In genomic region chr7:156618791-156619367, GRCh38 we compare ENCODE assay signal across 23 cellular contexts. TPM values are rescaled to one million over a fixed set of nuclear protein-coding genes. Genes with fewer than 3 reads are reported as not detected.
DNase-seq lines count a peak whose midpoint lies in the region; ATAC-seq and TF ChIP-seq lines count a peak whose summit lies in the region.
"Had no signal": no experiment of that assay in that cellular context is flagged by ENCODE, and none has a peak within 500 bp of the region (broad histone marks: within the 10 kb centered on the region; RNA-seq: fewer than 3 reads in every experiment).

No MANE protein-coding gene starts in this region.

- H2BK15ac ChIP-seq in H9 (ENCODE audit: low read depth, low read length), result no peak overlapping the region; the same call in 1 of the 2 replicates

- no peak overlapping the region for H2BK20ac ChIP-seq in H9 (ENCODE audit: low read depth, low read length, poor library complexity, severe bottlenecking)

- H3K27ac ChIP-seq in H9 (ENCODE audit: insufficient read length, low read depth, low read length), result peak overlapping the region; percentile 65
- H3K27ac ChIP-seq: SK-N-MC had no signal

- H3K4me3 Mint-ChIP-seq in H9 (no peak overlapping the region), WTC11 (no peak overlapping the region)
- H3K4me3 Mint-ChIP-seq: CD4-positive, alpha-beta memory T cell; T-helper 1 cell treated with Interleukin-12 subunit alpha and Interleukin-12 subunit beta and Interleukin-4 antibody, amounts not matched to agents 30 μg/mL and 1 μg/mL, for 36 hours had no signal

- no peaks in the 10 kb centered on the region for H3K9me3 ChIP-seq in H9 (ENCODE audit: control insufficient read depth, low read depth, low read length)

- peaks cover 3% of the 10 kb centered on the region; the same call in 1 of the 2 replicates for H3K27me3 ChIP-seq in H9 (ENCODE audit: insufficient read depth, low read length)

- H3K27me3 Mint-ChIP-seq in H9 (ENCODE audit: low read depth) (peaks cover 42% of the 10 kb centered on the region), WTC11 (ENCODE audit: low read depth) (peaks cover 30% of the 10 kb centered on the region)

- no peak overlapping the region for H3K56ac ChIP-seq in H9 (ENCODE audit: insufficient read length, low read depth, low read length)

- no peak overlapping the region for H3K23ac ChIP-seq in H9 (ENCODE audit: insufficient read length, low read depth, low read length)

- H2AFZ ChIP-seq in H9 (ENCODE audit: low read length), result no peak overlapping the region

- peaks cover 11% of the 10 kb centered on the region in 2 experiments for H3K9me3 Mint-ChIP-seq in H9
- H3K9me3 Mint-ChIP-seq in WTC11, result peaks cover 12% of the 10 kb centered on the region

- H3K14ac ChIP-seq in H9 (ENCODE audit: insufficient read depth, low read length), result 0 out of 2 replicates have a peak overlapping the region, but pooled peaks have one; percentile 66

- CTCF ChIA-PET in WTC11 (lab: Charles Lee), result interaction anchor here (1.0 to 2.4 kb wide), 5 partner anchors 8 to 145 kb away, joined by 3 to 6 read pairs (median 4); no protein-coding TSS in a partner anchor

- no peak overlapping the region for H3K4me2 ChIP-seq in H9 (ENCODE audit: insufficient read depth, insufficient read length, low read length)

- WGBS in H9 (ENCODE audit: extremely low coverage, insufficient read length, low lambda C conversion rate), result no CpG with 5 or more reads among the region's 14 CpGs

- peak overlapping the region; percentile 30 for H2BK120ac ChIP-seq in H9 (ENCODE audit: low read depth, low read length, poor library complexity, severe bottlenecking)

- H3K36me3 Mint-ChIP-seq in H9 (ENCODE audit: insufficient read depth in 1 of 3, low read depth in 3 of 3), result peaks cover 5 to 14% (median 7%) of the 10 kb centered on the region in 3 experiments; a peak in 6 of 7 replicates
- H3K36me3 Mint-ChIP-seq in WTC11, result peaks cover 11% of the 10 kb centered on the region

- H3K79me1 ChIP-seq in H9 (ENCODE audit: insufficient read depth, low read depth, low read length, poor library complexity, severe bottlenecking), result no peaks in the 10 kb centered on the region

- H4K91ac ChIP-seq in H9 (ENCODE audit: insufficient read length, low read depth, low read length), result peak overlapping the region; percentile 38

- DNase-seq in H9 (no peak), WTC11 (ENCODE audit: low spot score) (no peak), left kidney (ENCODE audit: low read depth, low spot score) (peak; percentile 91), retina (peak; percentile 21), GM20000 (ENCODE audit: low spot score) (no peak), GM10266 (ENCODE audit: extremely low spot score) (no peak)
- DNase-seq: C1 segment of cervical spinal cord; CD4-positive, alpha-beta memory T cell; COR-L47; GDM1; MV-4-11; NCI-H1105; NCI-H146; NCI-H1930; NCI-H2107; NCI-H446; NCI-H524 treated with DMSO at 0.1 percent for 48 hours; NCI-H774; SIG-M5; SW 1271 had no signal

- H4K5ac ChIP-seq in H9 (ENCODE audit: insufficient read length, low read depth, low read length), result no peak overlapping the region

- H3K18ac ChIP-seq in H9 (ENCODE audit: insufficient read length, low read depth, low read length), result peak overlapping the region; percentile 65

- H3K27ac Mint-ChIP-seq in H9 (peak overlapping the region; percentile 39 to 95 (median 81); a peak in 5 of 7 replicates), WTC11 (peak overlapping the region; percentile 71; the same call in 1 of the 2 replicates)
- H3K27ac Mint-ChIP-seq: T-helper 1 cell treated with Interleukin-12 subunit alpha and Interleukin-12 subunit beta and Interleukin-4 antibody, amounts not matched to agents 30 μg/mL and 1 μg/mL, for 36 hours had no signal

- H3K9ac ChIP-seq in H9 (ENCODE audit: extremely low read depth, insufficient read length, low read length), result no peak overlapping the region

- peak; percentile 10 for ATAC-seq in WTC11
- ATAC-seq in GM18870 (IDR thresholded peaks at IDR 0.05; ENCODE audit: unreplicated experiment), result no peak

- no peaks in the 10 kb centered on the region for H3K23me2 ChIP-seq in H9 (ENCODE audit: insufficient read length, low read depth, low read length, poor library complexity, severe bottlenecking)

- H3K79me2 ChIP-seq in H9 (ENCODE audit: insufficient read depth, low read length), result no peaks in the 10 kb centered on the region

- H3K4me1 Mint-ChIP-seq in H9 (peaks cover 45 to 52% of the 10 kb centered on the region in 2 experiments), WTC11 (peaks cover 44% of the 10 kb centered on the region)

- no peak overlapping the region for H3T11ph ChIP-seq in H9 (ENCODE audit: low read length)

- no peak overlapping the region for H3K4ac ChIP-seq in H9 (ENCODE audit: low read depth, low read length)

- no peak overlapping the region for H2AK5ac ChIP-seq in H9 (ENCODE audit: insufficient read length, low read length)

- TF ChIP-seq CTCF in H9 (conservative IDR thresholded peaks at IDR 0.05), result no peak
- no peak for TF ChIP-seq CTCF in WTC11 (IDR thresholded peaks at IDR 0.05)
- TF ChIP-seq CTCF in GM20000 (IDR thresholded peaks at IDR 0.05; ENCODE audit: extremely low read depth, missing control alignments), result no peak
- TF ChIP-seq CTCF in GM10266 (IDR thresholded peaks at IDR 0.05; ENCODE audit: control insufficient read depth, insufficient read depth, low read depth, missing control alignments), result no peak

- H4K8ac ChIP-seq in H9 (replicated peaks; ENCODE audit: insufficient read length, low read depth, low read length), result no peak overlapping the region

- H3K4me1 ChIP-seq in H9 (ENCODE audit: insufficient read depth, low read length), result peaks cover 11% of the 10 kb centered on the region; the same call in 1 of the 2 replicates

- no peaks in the 10 kb centered on the region for H4K20me1 ChIP-seq in H9 (ENCODE audit: control insufficient read depth, insufficient read depth, insufficient read length)

- POLR2A ChIA-PET in WTC11 (lab: Charles Lee), result no interaction called here

- H2BK5ac ChIP-seq in H9 (ENCODE audit: insufficient read length, low read length), result no peak overlapping the region

- H2BK12ac ChIP-seq in H9 (ENCODE audit: insufficient read length, low read depth, low read length), result peak overlapping the region; percentile 48

TF ChIP-seq in WTC11, 78 proteins besides CTCF, POLR2A, EP300 and RAD21 (continues in another document):
- TF ChIP-seq ZNF232 (CRISPR knock-in tag; IDR thresholded peaks at IDR 0.05), result no peak
- TF ChIP-seq USF2 (CRISPR knock-in tag; IDR thresholded peaks at IDR 0.05), result no peak
- no peak for TF ChIP-seq HMGA2 (CRISPR knock-in tag; IDR thresholded peaks at IDR 0.05)
- no peak for TF ChIP-seq NR2C2 (CRISPR knock-in tag; IDR thresholded peaks at IDR 0.05)
- no peak for TF ChIP-seq MYBL2 (CRISPR knock-in tag; IDR thresholded peaks at IDR 0.05)
- no peak for TF ChIP-seq NFATC4 (CRISPR knock-in tag; IDR thresholded peaks at IDR 0.05)
- no peak for TF ChIP-seq ELF4 (CRISPR knock-in tag; IDR thresholded peaks at IDR 0.05; ENCODE audit: low read depth)
- TF ChIP-seq ATF6 (CRISPR knock-in tag; IDR thresholded peaks at IDR 0.05), result no peak
- no peak for TF ChIP-seq PREB (CRISPR knock-in tag; IDR thresholded peaks at IDR 0.05; ENCODE audit: borderline replicate concordance)
- no peak for TF ChIP-seq ZBTB43 (CRISPR knock-in tag; IDR thresholded peaks at IDR 0.05)
- no peak for TF ChIP-seq TCF7 (CRISPR knock-in tag; IDR thresholded peaks at IDR 0.05; ENCODE audit: low read depth)

RNA-seq across cellular contexts. Expression of gene RNF32, which starts 21.7 kb away (rescaled TPM):
- total RNA-seq in H9 (2021) (0.83 and 0.90 TPM in 2 replicates), WTC11 (2021) (0.55 to 1.3 TPM (median 0.61 TPM) in 3 replicates)

Comparison
In these comparisons a context has a peak if more than half of its experiments do, and no peak if none do; other contexts are left out.
1. DNase-seq: peak in left kidney (single experiment) and retina (single experiment); none in H9 (single experiment), WTC11 (single experiment), GM20000 (single experiment) and GM10266 (single experiment).